In genomic region chr16:89383095-89384003, GRCh38 we compare ENCODE assay signal across 9 cellular contexts.
DNase-seq lines count a peak whose midpoint lies in the region; ATAC-seq, FAIRE-seq and TF ChIP-seq lines count a peak whose summit lies in the region.
"Had no signal": no experiment of that assay in that cellular context is flagged by ENCODE, and none has a peak within 500 bp of the region (broad histone marks: within the 10 kb centered on the region; RNA-seq: fewer than 3 reads in every experiment).

No MANE protein-coding gene starts in this region.

- TF ChIP-seq RAD21 in K562 (CRISPR knock-in tag; conservative IDR thresholded peaks at IDR 0.05 in 1 of 2, IDR thresholded peaks at IDR 0.05 in 1 of 2) (no peak; a peak in 1 of 4 replicates), HepG2 (CRISPR knock-in tag; IDR thresholded peaks at IDR 0.05) (0 out of 2 replicates have a peak, but pooled peaks have one; percentile 28)

- BruUV-seq in K562 (replicated peaks; lab: Mats Ljungman, UMichigan): no TSS peak
- no TSS peak for BruUV-seq in HepG2 (replicated peaks; lab: Mats Ljungman, UMichigan)

- H4K20me1 ChIP-seq in BLaER1 (peaks cover 100% of the 10 kb centered on the region), K562 (replicated peaks; ENCODE audit: control insufficient read depth, insufficient read depth, low read length) (peaks cover 86% of the 10 kb centered on the region), HepG2 (ENCODE audit: insufficient read depth, low read length) (peaks cover 95% of the 10 kb centered on the region)

- in situ Hi-C loops in K562 (cut with MboI) (no loop called here), HepG2 (cut with HindIII; ENCODE audit: extremely low pct_ligation_motif_present, low pct_unique_long_range_greater_than_20kb) (no loop called here)

- H3K79me2 ChIP-seq in K562 (ENCODE audit: control insufficient read depth, insufficient read depth, low read length) (peaks cover 98% of the 10 kb centered on the region), HepG2 (ENCODE audit: insufficient read depth, low read length) (peaks cover 95% of the 10 kb centered on the region)

- 0 out of 2 replicates have a peak, but pooled peaks have one; percentile 19 for TF ChIP-seq POLR2A in K562 (conservative IDR thresholded peaks at IDR 0.05)
- TF ChIP-seq POLR2A in HepG2 (IDR thresholded peaks at IDR 0.05; ENCODE audit: insufficient read depth in 1 of 2, low read depth in 2 of 2, low read length in 2 of 2): no peak

- TF ChIP-seq EP300 in K562 (IDR thresholded peaks at IDR 0.05; ENCODE audit: low read length): no peak
- no peak for TF ChIP-seq EP300 in HepG2 (IDR thresholded peaks at IDR 0.05; ENCODE audit: low read depth in 2 of 2, low read length in 2 of 2)
- TF ChIP-seq EP300 in HepG2 (CRISPR knock-in tag; IDR thresholded peaks at IDR 0.05; ENCODE audit: borderline replicate concordance): no peak

- peak; percentile 96 for ATAC-seq in K562
- ATAC-seq in HepG2: peak; percentile 81

- POLR2A ChIA-PET in K562 (lab: Yijun Ruan, JAX): interaction anchor here (0.6 to 1.8 kb wide), 9 partner anchors 9 to 493 kb away, joined by 3 to 5 read pairs (median 3); no protein-coding TSS in a partner anchor
- POLR2A ChIA-PET in HepG2 (lab: Yijun Ruan, JAX): interaction anchor here (1.3 kb wide), 1 partner anchor 12 kb away, joined by 3 read pairs; no protein-coding TSS in a partner anchor

- CTCF ChIA-PET in K562 (lab: Yijun Ruan, JAX; ENCODE audit: low intra/inter-chr PET ratio) (interaction anchor here (0.6 kb wide), 1 partner anchor 50 kb away, joined by 3 read pairs; no protein-coding TSS in a partner anchor), HepG2 (lab: Yijun Ruan, JAX; ENCODE audit: low intra/inter-chr PET ratio, low total read pairs) (no interaction called here)

- H3K36me3 ChIP-seq in BLaER1: peaks cover 18% of the 10 kb centered on the region
- H3K36me3 ChIP-seq in K562 (ENCODE audit: control insufficient read depth, insufficient read depth, low read length): peaks cover 4% of the 10 kb centered on the region
- H3K36me3 ChIP-seq in HepG2 (replicated peaks in 1 of 2; ENCODE audit: control insufficient read depth in 1 of 2, insufficient read depth in 2 of 2, low read length in 2 of 2): peaks cover 0 to 6% of the 10 kb centered on the region in 2 experiments; a peak in 3 of 5 replicates

- H3K4me2 ChIP-seq in BLaER1: peak overlapping the region; percentile 79
- H3K4me2 ChIP-seq in K562 (ENCODE audit: insufficient read depth, low read length): peak overlapping the region; percentile 85
- H3K4me2 ChIP-seq in HepG2 (ENCODE audit: low read depth, low read length): peak overlapping the region; percentile 36; the same call in 1 of the 2 replicates

- peak; percentile 67 for DNase-seq in LNCaP clone FGC (ENCODE audit: low read depth)
- DNase-seq in K562 (ENCODE audit: extremely low read depth in 1 of 4, low spot score in 3 of 4): peak; percentile 71 to 91 (median 82)
- DNase-seq in HepG2 (ENCODE audit: low spot score): peak; percentile 45
- DNase-seq in inferior parietal cortex (ENCODE audit: extremely low spot score): no peak
- no peak for DNase-seq in putamen (ENCODE audit: low spot score)
- no peak for DNase-seq in activated effector memory CD4-positive, alpha-beta T cell treated with Interleukin-2 at 50 U/mL for 16 hours
- DNase-seq in H4 (ENCODE audit: low spot score): no peak

- TF ChIP-seq CTCF in LNCaP clone FGC (IDR thresholded peaks at IDR 0.05; ENCODE audit: control insufficient read depth, extremely low read depth, insufficient read depth) (no peak), K562 (IDR thresholded peaks at IDR 0.05 in 2 of 3, conservative IDR thresholded peaks at IDR 0.05 in 1 of 3; ENCODE audit: insufficient read depth in 2 of 3, low read depth in 1 of 3, low read length in 3 of 3) (peak; percentile 29 to 43 (median 42); a peak in 4 of 6 replicates), HepG2 (CRISPR knock-in tag; IDR thresholded peaks at IDR 0.05) (peak; percentile 41)

- peak overlapping the region; percentile 13 for H3K9ac ChIP-seq in BLaER1
- peak overlapping the region; percentile 24 to 86; a peak in 3 of 4 replicates for H3K9ac ChIP-seq in K562 (ENCODE audit: insufficient read depth in 1 of 2, low read depth in 2 of 2, low read length in 2 of 2)
- no peak overlapping the region; the same call in 1 of the 2 replicates for H3K9ac ChIP-seq in HepG2 (ENCODE audit: insufficient read depth, low read depth, low read length)

- H3K4me1 ChIP-seq in BLaER1: peaks cover 100% of the 10 kb centered on the region
- H3K4me1 ChIP-seq in K562 (replicated peaks in 1 of 2; ENCODE audit: control insufficient read depth in 2 of 2, insufficient read depth in 2 of 2, low read length in 2 of 2): peaks cover 26 to 72% of the 10 kb centered on the region in 2 experiments
- peaks cover 50% of the 10 kb centered on the region for H3K4me1 ChIP-seq in HepG2 (ENCODE audit: insufficient read depth, low read length)

- peaks cover 33% of the 10 kb centered on the region for H3K9me1 ChIP-seq in K562 (ENCODE audit: control insufficient read depth, insufficient read depth, low read length)

- FAIRE-seq in K562 (lab: Jason Lieb, UNC): peak; percentile 96
- FAIRE-seq in HepG2 (lab: Jason Lieb, UNC): peak; percentile 54
- FAIRE-seq: GM18507 had no signal

- H3K4me3 ChIP-seq in BLaER1 (no peak overlapping the region), LNCaP clone FGC (ENCODE audit: low read depth, low read length) (peak overlapping the region; percentile 12), K562 (peak overlapping the region; percentile 4; the same call in 1 of the 2 replicates), HepG2 (replicated peaks in 1 of 3; ENCODE audit: insufficient read depth in 1 of 3, low read depth in 2 of 3, low read length in 3 of 3) (peak overlapping the region in 1 of 3 experiments; percentile 2; a peak in 1 of 6 replicates)

- H3K27ac ChIP-seq in BLaER1 (no peak overlapping the region), K562 (ENCODE audit: extremely low read depth, low read depth, low read length) (peak overlapping the region; percentile 77), HepG2 (ENCODE audit: extremely low read length, insufficient read depth, low read length) (peak overlapping the region; percentile 9)

- H3K9me3 ChIP-seq in BLaER1 (no peaks in the 10 kb centered on the region), K562 (replicated peaks; ENCODE audit: control insufficient read depth, insufficient read depth, low read depth, low read length) (no peaks in the 10 kb centered on the region), HepG2 (ENCODE audit: low read length) (no peaks in the 10 kb centered on the region)

- intact Hi-C loops in K562 (cut with micrococcal nuclease): no loop called here
- intact Hi-C loops in HepG2 (cut with micrococcal nuclease; ENCODE audit: unreplicated experiment): no loop called here

- WGBS in K562 (ENCODE audit: insufficient coverage, low coverage, missing lambda C conversion rate): 3% methylated on average over 29 of the region's 29 CpGs
- WGBS in HepG2 (ENCODE audit: low lambda C conversion rate): 49% methylated on average over 27 of the region's 29 CpGs

- no peak overlapping the region for H2AFZ ChIP-seq in K562 (ENCODE audit: low read depth, low read length)
- H2AFZ ChIP-seq in HepG2 (ENCODE audit: low read length): no peak overlapping the region

- H3K27me3 ChIP-seq in BLaER1 (no peaks in the 10 kb centered on the region), K562 (ENCODE audit: control insufficient read depth in 2 of 2, insufficient read depth in 2 of 2, low read length in 2 of 2) (no peaks in the 10 kb centered on the region), HepG2 (ENCODE audit: control insufficient read depth in 1 of 2, insufficient read depth in 2 of 2, low read length in 2 of 2) (no peaks in the 10 kb centered on the region)

TF ChIP-seq in K562, 482 proteins besides CTCF, POLR2A, EP300 and RAD21 (continues in another document):
- TF ChIP-seq CCAR2 (IDR thresholded peaks at IDR 0.05; ENCODE audit: low read depth, low read length) (no peak), FOSL1 (tag; conservative IDR thresholded peaks at IDR 0.05) (no peak), NFIC (IDR thresholded peaks at IDR 0.05) (peak; percentile 23; the same call in 1 of the 2 replicates), HSF4 (CRISPR knock-in tag; IDR thresholded peaks at IDR 0.05; ENCODE audit: borderline replicate concordance) (no peak), POU5F1 (IDR thresholded peaks at IDR 0.05; ENCODE audit: borderline replicate concordance, low read depth, low read length, partially characterized antibody) (no peak), SUPT5H (IDR thresholded peaks at IDR 0.05) (no peak)
- TF ChIP-seq, protein P1, sequence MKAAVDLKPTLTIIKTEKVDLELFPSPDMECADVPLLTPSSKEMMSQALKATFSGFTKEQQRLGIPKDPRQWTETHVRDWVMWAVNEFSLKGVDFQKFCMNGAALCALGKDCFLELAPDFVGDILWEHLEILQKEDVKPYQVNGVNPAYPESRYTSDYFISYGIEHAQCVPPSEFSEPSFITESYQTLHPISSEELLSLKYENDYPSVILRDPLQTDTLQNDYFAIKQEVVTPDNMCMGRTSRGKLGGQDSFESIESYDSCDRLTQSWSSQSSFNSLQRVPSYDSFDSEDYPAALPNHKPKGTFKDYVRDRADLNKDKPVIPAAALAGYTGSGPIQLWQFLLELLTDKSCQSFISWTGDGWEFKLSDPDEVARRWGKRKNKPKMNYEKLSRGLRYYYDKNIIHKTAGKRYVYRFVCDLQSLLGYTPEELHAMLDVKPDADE (conservative IDR thresholded peaks at IDR 0.05; ENCODE audit: control insufficient read depth, low read depth, low read length): no peak; the same call in 1 of the 2 replicates

TF ChIP-seq in HepG2, 621 proteins besides CTCF, POLR2A, EP300 and RAD21 (continues in another document):
- no peak for TF ChIP-seq FIP1L1 (IDR thresholded peaks at IDR 0.05; ENCODE audit: borderline replicate concordance, insufficient read depth, low read depth, low read length)
- TF ChIP-seq ZNF274 (CRISPR knock-in tag; IDR thresholded peaks at IDR 0.05): no peak
- TF ChIP-seq THAP7 (CRISPR knock-in tag; IDR thresholded peaks at IDR 0.05): no peak
- TF ChIP-seq ZNF558 (CRISPR knock-in tag; IDR thresholded peaks at IDR 0.05; ENCODE audit: borderline replicate concordance): no peak
- peak; percentile 33; the same call in 1 of the 2 replicates for TF ChIP-seq RXRA (CRISPR knock-in tag; IDR thresholded peaks at IDR 0.05)
- peak; percentile 73 for TF ChIP-seq RBM22 (optimal IDR thresholded peaks at IDR 0.05; ENCODE audit: low read length)
- 0 out of 2 replicates have a peak, but pooled peaks have one; percentile 5 for TF ChIP-seq HDAC2 (CRISPR knock-in tag; IDR thresholded peaks at IDR 0.05)
- no peak for TF ChIP-seq ZFP36L2 (CRISPR knock-in tag; IDR thresholded peaks at IDR 0.05)
- peak; percentile 97 for TF ChIP-seq ZSCAN22 (CRISPR knock-in tag; IDR thresholded peaks at IDR 0.05)
- TF ChIP-seq ZNF777 (CRISPR knock-in tag; IDR thresholded peaks at IDR 0.05): 0 out of 2 replicates have a peak, but pooled peaks have one; percentile 26

Comparison
In these comparisons a context has a peak if more than half of its experiments do, and no peak if none do; other contexts are left out.
1. DNase-seq: peak in LNCaP clone FGC (single experiment), K562 (4 of 4) and HepG2 (single experiment); none in inferior parietal cortex (single experiment), putamen (single experiment), activated effector memory CD4-positive, alpha-beta T cell treated with Interleukin-2 at 50 U/mL for 16 hours (single experiment) and H4 (single experiment).
2. Peak in every context shown above with its lines, with median percentiles within 50 percentile points of each other: H3K4me2 ChIP-seq.